Comparison of ENCODE assay signal across 9 cellular contexts in the genomic region with DNA sequence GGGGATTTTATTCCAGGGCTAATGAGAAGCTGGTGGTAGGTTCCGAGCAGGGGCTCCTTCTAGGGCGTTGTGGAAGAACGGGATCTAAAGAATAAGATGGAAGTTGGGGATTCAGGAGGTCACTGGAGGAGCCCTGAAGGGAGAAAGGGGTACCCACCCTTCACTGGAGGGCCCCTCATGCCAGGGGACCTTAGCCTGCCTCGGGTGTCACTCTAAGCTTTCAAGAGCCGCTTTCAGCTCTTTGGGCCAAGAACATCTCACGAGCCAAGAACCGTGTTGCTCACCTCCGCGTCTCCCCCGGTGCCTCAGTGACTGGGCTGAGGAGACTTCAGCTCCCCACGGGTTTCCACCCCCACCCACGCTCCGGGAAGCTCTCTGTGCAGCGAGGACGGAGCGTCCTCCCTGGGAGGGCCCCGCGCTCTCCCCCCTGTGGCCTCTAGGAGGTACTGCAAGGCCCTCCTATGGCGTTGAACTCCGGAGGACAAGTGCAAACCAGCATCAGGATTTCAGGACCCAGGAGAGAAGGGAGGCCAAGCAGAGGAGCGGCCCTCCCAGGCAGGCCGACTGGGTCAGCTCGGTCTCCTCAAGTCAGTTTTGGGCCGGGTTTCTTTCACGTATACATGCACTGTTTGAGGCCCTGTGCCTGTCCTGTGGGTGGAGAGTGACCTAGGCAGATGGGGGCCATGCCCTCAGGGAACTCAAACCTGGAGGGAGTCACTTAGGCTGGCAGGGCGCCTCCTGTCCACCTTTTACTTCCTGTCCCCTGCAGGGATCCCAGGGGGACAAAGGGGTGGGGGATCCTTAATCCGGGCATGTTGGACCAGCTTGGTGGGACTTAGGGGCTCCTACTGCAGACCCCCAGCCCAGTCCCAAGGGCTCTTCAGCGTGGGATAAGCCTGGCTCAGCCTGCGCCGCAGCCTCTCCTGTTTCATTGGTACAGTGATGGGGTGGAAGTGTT. TPM values are rescaled to one million over a fixed set of nuclear protein-coding genes. Genes with fewer than 3 reads are reported as not detected.
DNase-seq lines count a peak whose midpoint lies in the region; ATAC-seq and TF ChIP-seq lines count a peak whose summit lies in the region.
"Had no signal": no experiment of that assay in that cellular context is flagged by ENCODE, and none has a peak within 500 bp of the region (broad histone marks: within the 10 kb centered on the region; RNA-seq: fewer than 3 reads in every experiment).

No MANE protein-coding gene starts in this region.

- peaks cover 6% of the 10 kb centered on the region for H3K4me1 ChIP-seq in cardiac muscle cell (ENCODE audit: low read depth)

- H3K9me3 Mint-ChIP-seq in activated naive CD8-positive, alpha-beta T cell treated with anti-CD3 and anti-CD28 coated beads for 36 hours, result no peaks in the 10 kb centered on the region

- H3F3A ChIP-seq in SU-DHL-6 (ENCODE audit: insufficient read depth), result no peaks in the 10 kb centered on the region

- DNase-seq in EH (ENCODE audit: low read depth) (peak; percentile 68), HuH-7 (ENCODE audit: low spot score) (peak; percentile 93), cardiac muscle cell (ENCODE audit: low read depth in 1 of 2, low spot score in 1 of 2) (peak; percentile 81 to 84), renal cortical epithelial cell (ENCODE audit: low read depth) (peak; percentile 36)
- peak; percentile 78 for DNase-seq in activated naive CD8-positive, alpha-beta T cell treated with anti-CD3 and anti-CD28 coated beads for 36 hours

- no peak overlapping the region for H3K27ac Mint-ChIP-seq in activated naive CD8-positive, alpha-beta T cell treated with anti-CD3 and anti-CD28 coated beads for 36 hours

- no peak overlapping the region for H3K4me3 Mint-ChIP-seq in activated naive CD8-positive, alpha-beta T cell treated with anti-CD3 and anti-CD28 coated beads for 36 hours

- no peaks in the 10 kb centered on the region for H3K79me2 ChIP-seq in SU-DHL-6 (ENCODE audit: insufficient read depth, low read length)

- no peak for ATAC-seq in GM21619 (IDR thresholded peaks at IDR 0.05; ENCODE audit: unreplicated experiment)
- ATAC-seq in HG03520 (IDR thresholded peaks at IDR 0.05; ENCODE audit: unreplicated experiment), result no peak

- peaks cover 7% of the 10 kb centered on the region for H3K4me1 Mint-ChIP-seq in activated naive CD8-positive, alpha-beta T cell treated with anti-CD3 and anti-CD28 coated beads for 36 hours

- no peaks in the 10 kb centered on the region for H3K36me3 Mint-ChIP-seq in activated naive CD8-positive, alpha-beta T cell treated with anti-CD3 and anti-CD28 coated beads for 36 hours

- H3K4me3 ChIP-seq in SU-DHL-6 (ENCODE audit: insufficient read depth, low read length, poor library complexity, severe bottlenecking), result no peak overlapping the region
- no peak overlapping the region for H3K4me3 ChIP-seq in cardiac muscle cell

- TF ChIP-seq CTCF in SU-DHL-6 (IDR thresholded peaks at IDR 0.05; ENCODE audit: insufficient read depth, low read length, poor library complexity, severe bottlenecking) (peak; percentile 78), cardiac muscle cell (IDR thresholded peaks at IDR 0.05; ENCODE audit: low read depth, low read length) (peak; percentile 98)

- H3K9me2 ChIP-seq in SU-DHL-6 (replicated peaks; ENCODE audit: insufficient read depth, low read length), result no peaks in the 10 kb centered on the region

- H3K27ac ChIP-seq in SU-DHL-6 (ENCODE audit: low read depth, low read length) (no peak overlapping the region), cardiac muscle cell (no peak overlapping the region)

- H3K36me3 ChIP-seq in SU-DHL-6 (ENCODE audit: low read length) (no peaks in the 10 kb centered on the region), cardiac muscle cell (no peaks in the 10 kb centered on the region)

- no peak overlapping the region for H2AFZ ChIP-seq in SU-DHL-6 (ENCODE audit: low read depth, low read length, severe bottlenecking)

- no peak overlapping the region for H3K9ac ChIP-seq in SU-DHL-6 (ENCODE audit: low read length)

- H3K27me3 ChIP-seq in SU-DHL-6 (ENCODE audit: low read length) (no peaks in the 10 kb centered on the region), cardiac muscle cell (no peaks in the 10 kb centered on the region)

- no peaks in the 10 kb centered on the region for H3K27me3 Mint-ChIP-seq in activated naive CD8-positive, alpha-beta T cell treated with anti-CD3 and anti-CD28 coated beads for 36 hours

- H3K4me2 ChIP-seq in SU-DHL-6 (ENCODE audit: low read depth, low read length, poor library complexity, severe bottlenecking), result no peak overlapping the region

- H4K20me1 ChIP-seq in SU-DHL-6 (ENCODE audit: low read depth, low read length), result no peaks in the 10 kb centered on the region

- H3K9me3 ChIP-seq in SU-DHL-6 (ENCODE audit: insufficient read depth, low read length) (no peaks in the 10 kb centered on the region), cardiac muscle cell (ENCODE audit: low read depth) (no peaks in the 10 kb centered on the region)

RNA-seq across cellular contexts. Expression of a gene that starts 5.1 kb away (rescaled TPM):
- total RNA-seq in activated naive CD8-positive, alpha-beta T cell treated with anti-CD3 and anti-CD28 coated beads for 36 hours, result not detected
- total RNA-seq in cardiac muscle cell (0.60 TPM in 1 of 2 replicates, not detected in the other), renal cortical epithelial cell (not detected in 2 replicates)
- 1.4 and 2.2 TPM in 2 replicates for polyA plus RNA-seq in cardiac muscle cell
- total RNA-seq: glomerular endothelial cell had no signal

RNA-seq across cellular contexts. Expression of a gene that starts 18.1 kb away (rescaled TPM):
- total RNA-seq in activated naive CD8-positive, alpha-beta T cell treated with anti-CD3 and anti-CD28 coated beads for 36 hours, result 1 to 10 TPM; 1.4 to 1.5 TPM
- total RNA-seq in cardiac muscle cell (232 and 289 TPM in 2 replicates), renal cortical epithelial cell (52.7 and 144 TPM in 2 replicates)
- 220 and 329 TPM in 2 replicates for polyA plus RNA-seq in cardiac muscle cell
- total RNA-seq: glomerular endothelial cell had no signal

RNA-seq across cellular contexts. Expression of a gene that starts 32.7 kb away (rescaled TPM):
- not detected for total RNA-seq in activated naive CD8-positive, alpha-beta T cell treated with anti-CD3 and anti-CD28 coated beads for 36 hours
- total RNA-seq in cardiac muscle cell, result 0.15 TPM in 1 of 2 replicates, not detected in the other
- polyA plus RNA-seq in cardiac muscle cell, result not detected in 2 replicates
- total RNA-seq in renal cortical epithelial cell, result 0.05 TPM in 1 of 2 replicates, not detected in the other
- total RNA-seq: glomerular endothelial cell had no signal

RNA-seq across cellular contexts. Expression of a gene that starts 37.9 kb away (rescaled TPM):
- total RNA-seq in activated naive CD8-positive, alpha-beta T cell treated with anti-CD3 and anti-CD28 coated beads for 36 hours, result not detected
- total RNA-seq in cardiac muscle cell (0.46 TPM in 1 of 2 replicates, not detected in the other), renal cortical epithelial cell (not detected in 2 replicates)
- polyA plus RNA-seq in cardiac muscle cell, result not detected in 2 replicates
- total RNA-seq: glomerular endothelial cell had no signal

RNA-seq across cellular contexts. Expression of a gene that starts 47.3 kb away (rescaled TPM):
- total RNA-seq in activated naive CD8-positive, alpha-beta T cell treated with anti-CD3 and anti-CD28 coated beads for 36 hours, result not detected
- total RNA-seq in cardiac muscle cell (not detected in 2 replicates), renal cortical epithelial cell (not detected in 2 replicates)
- not detected in 2 replicates for polyA plus RNA-seq in cardiac muscle cell
- total RNA-seq: glomerular endothelial cell had no signal

Comparison
In these comparisons a context has a peak if more than half of its experiments do, and no peak if none do; other contexts are left out.
1. DNase-seq: peak in every context shown above with its lines; median percentile 93 in HuH-7; 82 in cardiac muscle cell; 78 in activated naive CD8-positive, alpha-beta T cell treated with anti-CD3 and anti-CD28 coated beads for 36 hours; 68 in EH; 36 in renal cortical epithelial cell.
2. RNA of a gene that starts 18.1 kb away (total RNA-seq): 232 to 289 TPM in cardiac muscle cell and 52.7 to 144 TPM in renal cortical epithelial cell; 1.4 to 1.5 TPM in activated naive CD8-positive, alpha-beta T cell treated with anti-CD3 and anti-CD28 coated beads for 36 hours; every median in the first group is over 10 times any median in the second.